Comparison of ENCODE assay signal across 9 cellular contexts in the genomic region with DNA sequence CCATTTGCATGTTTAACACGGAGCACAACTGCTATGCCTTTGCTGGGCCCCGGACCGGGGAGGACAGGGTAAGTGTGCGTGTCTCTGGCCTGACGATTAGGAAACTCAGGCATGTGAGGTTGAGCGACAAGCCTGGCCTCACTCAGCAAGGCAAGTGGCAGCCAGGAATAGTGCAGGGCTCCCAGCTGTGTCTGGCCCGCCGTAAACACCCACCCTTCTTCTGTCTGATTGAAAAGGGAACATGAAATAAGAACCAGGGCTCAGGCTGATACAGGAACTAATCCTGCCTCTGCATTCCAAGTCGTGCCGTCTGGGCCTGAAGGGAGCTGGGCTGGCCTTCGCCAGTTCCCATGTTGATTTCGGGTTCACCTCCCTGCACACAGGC. TPM values are rescaled to one million over a fixed set of nuclear protein-coding genes. Genes with fewer than 3 reads are reported as not detected.
DNase-seq lines count a peak whose midpoint lies in the region; ATAC-seq and FAIRE-seq lines count a peak whose summit lies in the region.
"Had no signal": no experiment of that assay in that cellular context is flagged by ENCODE, and none has a peak within 500 bp of the region (broad histone marks: within the 10 kb centered on the region; RNA-seq: fewer than 3 reads in every experiment).

No MANE protein-coding gene starts in this region.

- CTCF ChIA-PET in activated CD4-positive, alpha-beta T cell treated with anti-CD3 and anti-CD28 coated beads for 36 hours (lab: Charles Lee), result interaction anchor here (0.6 kb wide), 1 partner anchor 19 kb away, joined by 4 read pairs; no protein-coding TSS in a partner anchor

- POLR2A ChIA-PET in activated CD4-positive, alpha-beta T cell treated with anti-CD3 and anti-CD28 coated beads for 36 hours (lab: Charles Lee), result interaction anchor here (0.6 kb wide), 1 partner anchor 12 kb away, joined by 3 read pairs; no protein-coding TSS in a partner anchor

- H3K27me3 ChIP-seq in right cardiac atrium (ENCODE audit: control insufficient read depth, insufficient read depth) (no peaks in the 10 kb centered on the region), small intestine (ENCODE audit: control insufficient read depth in 2 of 2, insufficient read depth in 2 of 2, low read length in 2 of 2) (no peaks in the 10 kb centered on the region)

- H3K27ac ChIP-seq in right cardiac atrium (ENCODE audit: low read length) (peak overlapping the region; percentile 85), substantia nigra (ENCODE audit: low read depth, low read length, poor library complexity, severe bottlenecking) (peak overlapping the region; percentile 59), small intestine (ENCODE audit: low read depth in 1 of 2, low read length in 1 of 2) (peak overlapping the region in 1 of 2 donors; percentile 56)

- WGBS in right cardiac atrium, result 39% methylated on average over 12 of the region's 12 CpGs
- WGBS in small intestine, 3 donors, result 71 to 88% (median 81%) methylated on average over 12 of the region's 12 CpGs

- ATAC-seq in activated CD4-positive, alpha-beta T cell treated with anti-CD3 and anti-CD28 coated beads for 36 hours, result no peak
- no peak for ATAC-seq in T-helper 17 cell
- peak; percentile 71 to 73 for ATAC-seq in right cardiac atrium

- H3K27me3 Mint-ChIP-seq in activated CD4-positive, alpha-beta T cell treated with anti-CD3 and anti-CD28 coated beads for 36 hours, result no peaks in the 10 kb centered on the region
- no peaks in the 10 kb centered on the region for H3K27me3 Mint-ChIP-seq in T-helper 17 cell

- peaks cover 6% of the 10 kb centered on the region for H3K36me3 Mint-ChIP-seq in activated CD4-positive, alpha-beta T cell treated with anti-CD3 and anti-CD28 coated beads for 36 hours (ENCODE audit: low read depth)
- no peaks in the 10 kb centered on the region for H3K36me3 Mint-ChIP-seq in T-helper 17 cell (ENCODE audit: low read depth)

- H3K4me3 Mint-ChIP-seq in activated CD4-positive, alpha-beta T cell treated with anti-CD3 and anti-CD28 coated beads for 36 hours, result peak overlapping the region; percentile 76
- peak overlapping the region; percentile 52 for H3K4me3 Mint-ChIP-seq in T-helper 17 cell

- peaks cover 48% of the 10 kb centered on the region for H3K4me1 Mint-ChIP-seq in activated CD4-positive, alpha-beta T cell treated with anti-CD3 and anti-CD28 coated beads for 36 hours
- H3K4me1 Mint-ChIP-seq in T-helper 17 cell, result peaks cover 26% of the 10 kb centered on the region

- H3K9me3 ChIP-seq in T-helper 17 cell (ENCODE audit: control insufficient read depth, low read length, poor library complexity, severe bottlenecking) (no peaks in the 10 kb centered on the region), right cardiac atrium (ENCODE audit: control insufficient read depth, low read length) (no peaks in the 10 kb centered on the region), small intestine (ENCODE audit: control insufficient read depth, low read depth) (no peaks in the 10 kb centered on the region)

- no peak for FAIRE-seq in small intestine (lab: Jason Lieb, UNC)
- FAIRE-seq: A204.1 had no signal

- peak overlapping the region; percentile 92 for H3K27ac Mint-ChIP-seq in activated CD4-positive, alpha-beta T cell treated with anti-CD3 and anti-CD28 coated beads for 36 hours
- H3K27ac Mint-ChIP-seq in T-helper 17 cell, result peak overlapping the region; percentile 99

- intact Hi-C loops in activated CD4-positive, alpha-beta T cell treated with anti-CD3 and anti-CD28 coated beads for 36 hours (cut with DNase I, micrococcal nuclease), result no loop called here
- intact Hi-C loops in right cardiac atrium (cut with DNase I), result loop anchor here in 1 of 4 donors (10.0 kb wide), 1 partner anchor 71 kb away; no protein-coding TSS in a partner anchor

- DNase-seq in activated CD4-positive, alpha-beta T cell treated with anti-CD3 and anti-CD28 coated beads for 36 hours, result no peak
- no peak for DNase-seq in activated CD4-positive, alpha-beta T cell treated with anti-CD3 and anti-CD28 coated beads, Interleukin-2, amount 50 U/mL, for 1 hour
- DNase-seq in T-helper 17 cell, result no peak
- DNase-seq in right cardiac atrium, result peak; percentile 65 to 85 (median 84)
- peak in 22 of 49 donors; percentile 18 to 71 (median 45) for DNase-seq in substantia nigra (lab: John Stamatoyannopoulos, UW)
- DNase-seq in NCI-H1436 (lab: John Stamatoyannopoulos, UW), result no peak
- no peak for DNase-seq in COR-L47 (lab: John Stamatoyannopoulos, UW)
- DNase-seq in small intestine, result no peak

- no peak overlapping the region for H3K4me3 ChIP-seq in right cardiac atrium (ENCODE audit: low read length)
- H3K4me3 ChIP-seq in small intestine (ENCODE audit: low read depth in 1 of 2, low read length in 2 of 2), result no peak overlapping the region

- H3K4me1 ChIP-seq in right cardiac atrium (ENCODE audit: control insufficient read depth, insufficient read depth, low read length) (peaks cover 13% of the 10 kb centered on the region), small intestine (ENCODE audit: control insufficient read depth in 2 of 2, insufficient read depth in 1 of 2, low read depth in 1 of 2, low read length in 1 of 2) (no peaks in the 10 kb centered on the region)

- no peaks in the 10 kb centered on the region for H3K36me3 ChIP-seq in small intestine (ENCODE audit: control insufficient read depth in 2 of 2, insufficient read depth in 2 of 2, low read length in 2 of 2)

- no peaks in the 10 kb centered on the region for H3K9me3 Mint-ChIP-seq in activated CD4-positive, alpha-beta T cell treated with anti-CD3 and anti-CD28 coated beads for 36 hours (ENCODE audit: low read depth)

RNA-seq across cellular contexts. Expression of gene FAM78A, which starts 22.2 kb away (rescaled TPM):
- total RNA-seq in activated CD4-positive, alpha-beta T cell treated with anti-CD3 and anti-CD28 coated beads for 36 hours, result 10 to 100 TPM; 36.6 to 52.3 TPM
- total RNA-seq in T-helper 17 cell (10 to 100 TPM; 59.5 to 60.4 TPM), right cardiac atrium (10 to 100 TPM; 37.9 to 63.8 (median 53.9) TPM)
- polyA plus RNA-seq in right cardiac atrium (50.7 TPM), small intestine (1 to 10 TPM in 2 of 3 donors, under 1 TPM in 1; 0.89 to 3.2 (median 1.9) TPM)

RNA-seq across cellular contexts. Expression of gene PLPP7, which starts 35.4 kb away (rescaled TPM):
- under 1 TPM; 0.14 to 0.30 TPM for total RNA-seq in activated CD4-positive, alpha-beta T cell treated with anti-CD3 and anti-CD28 coated beads for 36 hours
- total RNA-seq in T-helper 17 cell (under 1 TPM in 1 of 2 donors, not detected in 1; 0.17 TPM), right cardiac atrium (100 to 1,000 TPM in 3 of 4 donors, 10 to 100 TPM in 1; 96.3 to 126 (median 106) TPM)
- polyA plus RNA-seq in right cardiac atrium (160 TPM), small intestine (1 to 10 TPM in 1 of 3 donors, under 1 TPM in 1, not detected in 1; 0.54 to 1.9 TPM)

Comparison
In these comparisons a context has a peak if more than half of its experiments do, and no peak if none do; other contexts are left out.
1. ATAC-seq: peak in right cardiac atrium (2 of 2); none in activated CD4-positive, alpha-beta T cell treated with anti-CD3 and anti-CD28 coated beads for 36 hours (single experiment) and T-helper 17 cell (single experiment).
2. DNase-seq: peak in right cardiac atrium (3 of 3); none in activated CD4-positive, alpha-beta T cell treated with anti-CD3 and anti-CD28 coated beads for 36 hours (single experiment), activated CD4-positive, alpha-beta T cell treated with anti-CD3 and anti-CD28 coated beads, Interleukin-2, amount 50 U/mL, for 1 hour (single experiment), T-helper 17 cell (0 of 3), NCI-H1436 (single experiment), COR-L47 (single experiment) and small intestine (single experiment).
3. RNA of gene PLPP7, which starts 35.4 kb away (total RNA-seq): 96.3 to 126 TPM in right cardiac atrium; 0.14 to 0.30 TPM in activated CD4-positive, alpha-beta T cell treated with anti-CD3 and anti-CD28 coated beads for 36 hours and 0.17 TPM in T-helper 17 cell; every median in the first group is over 10 times any median in the second.